ENCODE assay signal across 22 cellular contexts in genomic region chr20:17947474-17947815, GRCh38.
"Had no signal": no experiment of that assay in that cellular context is flagged by ENCODE, and none has a peak within 500 bp of the region (broad histone marks: within the 10 kb centered on the region; RNA-seq: fewer than 3 reads in every experiment).

No MANE protein-coding gene starts in this region.

- H3K4me3 Mint-ChIP-seq: memory B cell, mesothelial cell of epicardium, natural killer cell, neural progenitor cell had no signal

- H3K27ac Mint-ChIP-seq: memory B cell, mesothelial cell of epicardium, neural progenitor cell had no signal

- H3K9me3 Mint-ChIP-seq: memory B cell, mesothelial cell of epicardium, natural killer cell, neural progenitor cell had no signal

- H2AFZ ChIP-seq: neural progenitor cell had no signal

- H3K9me3 ChIP-seq: esophagus muscularis mucosa, gastrocnemius medialis, heart right ventricle, left ventricle myocardium inferior, lower lobe of right lung, ovary, tibial artery, upper lobe of left lung, uterus had no signal

- H3K27me3 ChIP-seq: esophagus muscularis mucosa, gastrocnemius medialis, heart right ventricle, neural progenitor cell, ovary, tibial artery, upper lobe of left lung, uterus had no signal

- H3K4me3 ChIP-seq: coronary artery, esophagus muscularis mucosa, gastrocnemius medialis, heart right ventricle, left ventricle myocardium inferior, lower lobe of right lung, neural progenitor cell, ovary, smooth muscle cell, tibial artery, upper lobe of left lung, uterus had no signal

- H3K4me2 ChIP-seq: neural progenitor cell, smooth muscle cell had no signal

- H3K9ac ChIP-seq: neural progenitor cell had no signal

- H3K36me3 ChIP-seq: ovary, uterus had no signal

- H3K4me1 ChIP-seq: neural progenitor cell, tibial artery, upper lobe of left lung, uterus had no signal

- H3K27ac ChIP-seq: coronary artery, epithelial cell of prostate, gastrocnemius medialis, heart right ventricle, left ventricle myocardium inferior, lower lobe of right lung, neural progenitor cell, ovary, tibial artery, upper lobe of left lung, uterus had no signal

- ATAC-seq: gastrocnemius medialis, heart right ventricle, lower lobe of right lung, natural killer cell, right cardiac atrium had no signal

- H3K4me1 Mint-ChIP-seq: mesothelial cell of epicardium, neural progenitor cell had no signal

- DNase-seq: effector CD8-positive, alpha-beta T cell; gastrocnemius medialis; heart right ventricle; islet precursor cell; left ventricle myocardium inferior; lower lobe of right lung; natural killer cell; nucleus accumbens; ovary; stimulated activated CD4-positive, alpha-beta T cell treated with anti-CD3 and anti-CD28 coated beads, Interleukin-2, amount 100 ng/mL, for 48 hours; stimulated activated naive CD4-positive, alpha-beta T cell treated with Interleukin-2 at 50 U/mL for 16 hours; tibial artery; upper lobe of left lung; uterus had no signal

- H3K27me3 Mint-ChIP-seq: memory B cell had no signal
